ENCODE assay signal across 9 cellular contexts in the genomic region with DNA sequence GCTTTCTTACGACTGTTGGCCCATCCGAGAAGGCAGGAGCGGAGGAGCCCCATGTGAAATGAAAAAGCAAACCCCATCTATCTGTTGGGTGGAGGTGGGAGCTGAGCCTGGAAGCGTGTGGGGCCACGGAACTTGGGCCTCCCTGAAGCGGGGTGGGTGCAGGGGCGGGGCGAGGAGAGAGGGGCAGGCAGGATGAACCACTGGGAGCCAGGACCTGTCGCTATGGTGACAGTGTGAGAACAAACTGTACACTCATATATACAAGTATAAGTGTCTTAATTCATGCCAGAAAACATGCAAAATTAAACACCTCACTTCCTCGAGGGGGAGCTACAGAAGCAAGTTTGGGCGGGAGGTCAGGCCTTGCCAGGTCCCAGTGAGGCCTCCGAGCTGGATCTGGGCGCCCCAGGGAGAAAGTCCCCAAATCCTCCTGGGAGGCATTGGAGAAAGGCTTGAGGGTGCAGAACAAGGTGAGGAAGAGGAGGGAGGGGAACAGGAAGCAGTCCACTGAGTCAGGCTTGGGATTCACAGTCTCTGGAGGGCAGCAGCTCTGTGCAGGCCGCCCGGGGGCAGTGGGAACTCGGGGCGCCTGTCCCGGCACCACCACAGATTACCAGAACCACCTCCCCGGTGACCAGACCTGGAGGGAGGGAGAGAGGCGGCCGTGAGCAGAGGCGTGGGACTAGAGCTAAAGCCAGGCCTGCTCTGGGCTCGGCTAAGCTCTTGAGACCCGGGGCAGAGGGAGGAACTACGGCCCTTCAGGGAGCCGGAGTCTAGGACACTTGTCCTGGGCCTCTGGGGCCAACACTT. TPM values are rescaled to one million over a fixed set of nuclear protein-coding genes. Genes with fewer than 3 reads are reported as not detected.
DNase-seq lines count a peak whose midpoint lies in the region; ATAC-seq, FAIRE-seq and TF ChIP-seq lines count a peak whose summit lies in the region.
"Had no signal": no experiment of that assay in that cellular context is flagged by ENCODE, and none has a peak within 500 bp of the region (broad histone marks: within the 10 kb centered on the region; RNA-seq: fewer than 3 reads in every experiment).

No MANE protein-coding gene starts in this region.

- peak; percentile 35 for TF ChIP-seq CTCF in AG04450 (IDR thresholded peaks at IDR 0.05; ENCODE audit: low read depth, low read length)
- TF ChIP-seq CTCF in HepG2 (CRISPR knock-in tag; IDR thresholded peaks at IDR 0.05) = peak; percentile 54

- no peak for FAIRE-seq in HepG2 (lab: Jason Lieb, UNC)

- no peaks in the 10 kb centered on the region for H4K20me1 ChIP-seq in HepG2 (ENCODE audit: insufficient read depth, low read length)

- 19% methylated on average over 15 of the region's 26 CpGs for WGBS in HepG2 (ENCODE audit: low lambda C conversion rate)

- intact Hi-C loops in HepG2 (cut with micrococcal nuclease; ENCODE audit: unreplicated experiment) = no loop called here

- DNase-seq in AG04450 (ENCODE audit: low read depth, low spot score) (no peak), HT-29 (ENCODE audit: low spot score) (peak; percentile 40), astrocyte of the hippocampus (ENCODE audit: low read depth, low spot score) (peak; percentile 53), HepG2 (ENCODE audit: low spot score) (peak; percentile 26), NCI-H146 (lab: John Stamatoyannopoulos, UW) (no peak), AML-193 (lab: John Stamatoyannopoulos, UW) (no peak)
- no peak for DNase-seq in stimulated activated CD8-positive, alpha-beta memory T cell treated with anti-CD3 and anti-CD28 coated beads, Interleukin-4, amount 100 ng/mL, for 48 hours
- DNase-seq: Caco-2 had no signal

- H3K27me3 ChIP-seq in AG04450 (ENCODE audit: control insufficient read depth, insufficient read depth, low read length) (peaks cover 1% of the 10 kb centered on the region), HepG2 (ENCODE audit: control insufficient read depth in 1 of 2, insufficient read depth in 2 of 2, low read length in 2 of 2) (peaks cover 13 to 58% of the 10 kb centered on the region in 2 experiments; a peak in 4 of 5 replicates)

- BruUV-seq in HepG2 (replicated peaks; lab: Mats Ljungman, UMichigan) = no TSS peak

- no peaks in the 10 kb centered on the region for H3K4me1 ChIP-seq in HepG2 (ENCODE audit: insufficient read depth, low read length)
- H3K4me1 ChIP-seq: Caco-2 had no signal

- no peak overlapping the region for H3K9ac ChIP-seq in HepG2 (ENCODE audit: insufficient read depth, low read depth, low read length)

- peak; percentile 38; the same call in 2 of the 3 replicates for ATAC-seq in HepG2
- ATAC-seq in GM21360 (IDR thresholded peaks at IDR 0.05; ENCODE audit: unreplicated experiment) = no peak

- H3K4me3 ChIP-seq in AG04450 (ENCODE audit: low read depth, low read length) (no peak overlapping the region), HepG2 (replicated peaks in 1 of 3; ENCODE audit: insufficient read depth in 1 of 3, low read depth in 2 of 3, low read length in 3 of 3) (no peak overlapping the region)

- H3K4me2 ChIP-seq in HepG2 (ENCODE audit: low read depth, low read length) = no peak overlapping the region

- H3K36me3 ChIP-seq in HepG2 (replicated peaks in 1 of 2; ENCODE audit: control insufficient read depth in 1 of 2, insufficient read depth in 2 of 2, low read length in 2 of 2) = no peaks in the 10 kb centered on the region

- TF ChIP-seq EP300 in HepG2 (IDR thresholded peaks at IDR 0.05; ENCODE audit: low read depth in 2 of 2, low read length in 2 of 2) = no peak
- TF ChIP-seq EP300 in HepG2 (CRISPR knock-in tag; IDR thresholded peaks at IDR 0.05; ENCODE audit: borderline replicate concordance) = no peak

- no peaks in the 10 kb centered on the region for H3K9me3 ChIP-seq in AG04450 (ENCODE audit: control insufficient read depth, insufficient read depth, low read length)
- no peaks in the 10 kb centered on the region for H3K9me3 ChIP-seq in HepG2 (ENCODE audit: low read length)
- H3K9me3 ChIP-seq: Caco-2 had no signal

- TF ChIP-seq RAD21 in HepG2 (CRISPR knock-in tag; IDR thresholded peaks at IDR 0.05) = no peak

- CTCF ChIA-PET in AG04450 (lab: Charles Lee) (interaction anchor here (0.8 to 1.4 kb wide), 6 partner anchors 9 to 96 kb away, joined by 3 to 6 read pairs (median 4); no protein-coding TSS in a partner anchor), HepG2 (lab: Yijun Ruan, JAX; ENCODE audit: low intra/inter-chr PET ratio, low total read pairs) (no interaction called here)

- no peak overlapping the region for H2AFZ ChIP-seq in HepG2 (ENCODE audit: low read length)

- in situ Hi-C loops in HepG2 (cut with HindIII; ENCODE audit: extremely low pct_ligation_motif_present, low pct_unique_long_range_greater_than_20kb) = no loop called here

- no peak overlapping the region for H3K27ac ChIP-seq in AG04450 (ENCODE audit: low read depth, low read length)
- no peak overlapping the region for H3K27ac ChIP-seq in HepG2 (ENCODE audit: extremely low read length, insufficient read depth, low read length)

- no peaks in the 10 kb centered on the region for H3K79me2 ChIP-seq in HepG2 (ENCODE audit: insufficient read depth, low read length)

- POLR2A ChIA-PET in AG04450 (lab: Yijun Ruan, JAX) (interaction anchor here (0.5 to 1.2 kb wide), 3 partner anchors 9 to 48 kb away, joined by 3 to 9 read pairs (median 4); no protein-coding TSS in a partner anchor), HepG2 (lab: Yijun Ruan, JAX) (no interaction called here)

- TF ChIP-seq POLR2A in HepG2 (IDR thresholded peaks at IDR 0.05; ENCODE audit: insufficient read depth in 1 of 2, low read depth in 2 of 2, low read length in 2 of 2) = no peak

TF ChIP-seq in HepG2, 621 proteins besides CTCF, POLR2A, EP300 and RAD21:
- TF ChIP-seq NFIB (CRISPR knock-in tag; IDR thresholded peaks at IDR 0.05; ENCODE audit: borderline replicate concordance) (no peak), GTF2F1 (IDR thresholded peaks at IDR 0.05; ENCODE audit: low read length) (no peak), ZFX (CRISPR knock-in tag; IDR thresholded peaks at IDR 0.05; ENCODE audit: low read depth) (peak; percentile 21; the same call in 1 of the 2 replicates), IKZF1 (IDR thresholded peaks at IDR 0.05) (no peak), SMC3 (IDR thresholded peaks at IDR 0.05; ENCODE audit: low read length) (0 out of 2 replicates have a peak, but pooled peaks have one; percentile 8), STAG1 (CRISPR knock-in tag; IDR thresholded peaks at IDR 0.05) (peak; percentile 56), TSC22D2 (CRISPR knock-in tag; IDR thresholded peaks at IDR 0.05; ENCODE audit: borderline replicate concordance) (no peak), BORCS8-MEF2B (CRISPR knock-in tag; IDR thresholded peaks at IDR 0.05) (no peak), ZNF75D (CRISPR knock-in tag; IDR thresholded peaks at IDR 0.05; ENCODE audit: borderline replicate concordance) (no peak), E2F5 (CRISPR knock-in tag; conservative IDR thresholded peaks at IDR 0.05) (no peak), ZNF740 (CRISPR knock-in tag; IDR thresholded peaks at IDR 0.05) (no peak)

RNA-seq across cellular contexts. Expression of gene RBPMS2, which starts 34.8 kb away (rescaled TPM):
- polyA plus RNA-seq in AG04450 (2011; rRNA removed) (0.88 and 1.3 TPM in 2 replicates), HepG2 (2011; rRNA removed) (0.08 and 0.16 TPM in 2 replicates)
- 0.74 and 1.0 TPM in 2 replicates for polyA minus RNA-seq in AG04450 (2011; rRNA and poly(A)+ RNA removed)
- total RNA-seq in HT-29 (2014; rRNA removed; shearing (Covaris generic)) = not detected in 2 replicates
- not detected in 2 replicates for total RNA-seq in HepG2 (2016; rRNA removed; fragmentation: Illumina TruSeq; extraction: Trizol)
- not detected in 2 replicates for total RNA-seq in HepG2 (2016; cell fraction: cytosol; rRNA removed; fragmentation: Illumina TruSeq; extraction: Trizol; ENCODE audit: low read depth)
- total RNA-seq in HepG2 (2016; cell fraction: insoluble cytoplasmic fraction; rRNA removed; fragmentation: Illumina TruSeq; extraction: Trizol) = not detected in 2 replicates
- 0.12 TPM in 1 of 2 replicates, not detected in the other for total RNA-seq in HepG2 (2016; cell fraction: membrane; rRNA removed; fragmentation: Illumina TruSeq; extraction: Trizol)
- total RNA-seq in HepG2 (2016; cell fraction: nucleus; rRNA removed; fragmentation: Illumina TruSeq; extraction: Trizol) = not detected in 2 replicates
- 0.08 and 0.10 TPM in 2 replicates for polyA plus RNA-seq in HepG2 (2011; cell fraction: cytosol; rRNA removed)
- 0.14 and 0.26 TPM in 2 replicates for polyA plus RNA-seq in HepG2 (2011; cell fraction: nucleus; rRNA removed)
- polyA plus RNA-seq in HepG2 (2012) = 0.08 and 0.44 TPM in 2 replicates
- 0.72 and 1.0 TPM in 2 replicates for polyA plus RNA-seq in HepG2 (2016; cell fraction: cytosol; fragmentation: Illumina TruSeq; extraction: Trizol; ENCODE audit: low read depth)
- polyA plus RNA-seq in HepG2 (2016; cell fraction: insoluble cytoplasmic fraction; fragmentation: Illumina TruSeq; extraction: Trizol; ENCODE audit: low read depth) = 0.46 and 0.60 TPM in 2 replicates
- 1.2 and 1.5 TPM in 2 replicates for polyA plus RNA-seq in HepG2 (2016; cell fraction: membrane; fragmentation: Illumina TruSeq; extraction: Trizol; ENCODE audit: low read depth)
- 0.52 and 0.70 TPM in 2 replicates for polyA plus RNA-seq in HepG2 (2016; cell fraction: nucleus; fragmentation: Illumina TruSeq; extraction: Trizol; ENCODE audit: insufficient read depth, low read depth)
- polyA minus RNA-seq in HepG2 (2011; rRNA and poly(A)+ RNA removed; ENCODE audit: low replicate concordance) = 0.10 and 0.94 TPM in 2 replicates
- not detected in 2 replicates for polyA minus RNA-seq in HepG2 (2011; cell fraction: cytosol; rRNA and poly(A)+ RNA removed)
- polyA minus RNA-seq in HepG2 (2011; cell fraction: nucleus; rRNA and poly(A)+ RNA removed) = not detected in 2 replicates

Comparison
In these comparisons a context has a peak if more than half of its experiments do, and no peak if none do; other contexts are left out.
1. DNase-seq: peak in HT-29 (single experiment), astrocyte of the hippocampus (single experiment) and HepG2 (single experiment); none in AG04450 (single experiment), NCI-H146 (single experiment), AML-193 (0 of 2) and stimulated activated CD8-positive, alpha-beta memory T cell treated with anti-CD3 and anti-CD28 coated beads, Interleukin-4, amount 100 ng/mL, for 48 hours (single experiment).